13 cellular contexts compared by ENCODE assay signal in the genomic region with DNA sequence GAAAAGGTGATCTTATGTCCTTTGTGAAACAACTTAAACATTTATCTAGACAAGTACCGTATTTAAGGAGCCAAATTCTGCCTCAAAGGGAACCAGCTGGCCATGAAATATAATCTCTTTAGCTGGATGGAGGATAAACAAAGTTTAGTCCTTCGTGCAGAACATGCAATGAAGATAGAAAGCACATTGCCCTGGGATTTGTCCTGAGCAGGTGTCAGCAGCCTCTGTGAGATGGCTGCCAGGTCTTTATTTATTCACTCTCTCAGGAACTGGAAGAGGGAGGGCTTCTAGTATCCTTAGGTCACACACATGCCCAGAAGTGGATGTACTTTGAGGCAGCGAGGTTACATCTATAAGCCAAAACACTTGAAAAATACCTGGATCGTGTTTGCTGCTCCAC. TPM values are rescaled to one million over a fixed set of nuclear protein-coding genes. Genes with fewer than 3 reads are reported as not detected.
DNase-seq lines count a peak whose midpoint lies in the region; ATAC-seq and TF ChIP-seq lines count a peak whose summit lies in the region.
"Had no signal": no experiment of that assay in that cellular context is flagged by ENCODE, and none has a peak within 500 bp of the region (broad histone marks: within the 10 kb centered on the region; RNA-seq: fewer than 3 reads in every experiment).

No MANE protein-coding gene starts in this region.

- no peaks in the 10 kb centered on the region for H3K27me3 ChIP-seq in left lung
- H3K27me3 ChIP-seq: SJSA1 had no signal

- peak; percentile 94 for ATAC-seq in left lung
- ATAC-seq in GM19328 (IDR thresholded peaks at IDR 0.05; ENCODE audit: unreplicated experiment): no peak
- ATAC-seq: activated naive CD8-positive, alpha-beta T cell treated with anti-CD3 and anti-CD28 coated beads, Interleukin-2, amount 50 U/mL, for 24 hours; esophagus mucosa; stimulated activated naive B cell treated with anti-CD40 and anti-IgM and Interleukin-4, amounts not matched to agents 10 μg/mL and 1 μg/mL and 100 μg/mL, for 72 hours had no signal

- DNase-seq in DMS153 (lab: John Stamatoyannopoulos, UW) (peak; percentile 88), NCI-H1930 (lab: John Stamatoyannopoulos, UW) (peak; percentile 50 to 68), NCI-H82 (lab: John Stamatoyannopoulos, UW) (peak; percentile 95), left lung (no peak), NK-92 (lab: John Stamatoyannopoulos, UW; ENCODE audit: unreplicated experiment) (no peak)
- no peak for DNase-seq in activated effector memory CD4-positive, alpha-beta T cell treated with anti-CD3 and anti-CD28 coated beads, Interleukin-2, amount 50 U/mL, for 16 hours
- DNase-seq in stimulated activated CD4-positive, alpha-beta T cell treated with anti-CD3 and anti-CD28 coated beads, Interleukin-2, amount 100 ng/mL, for 24 hours: no peak
- DNase-seq: activated naive CD8-positive, alpha-beta T cell treated with anti-CD3 and anti-CD28 coated beads, Interleukin-2, amount 50 U/mL, for 24 hours; stimulated activated CD4-positive, alpha-beta T cell treated with anti-CD3 and anti-CD28 coated beads, Interleukin-4, amount 100 ng/mL, for 24 hours; stimulated activated naive B cell treated with anti-CD40 and anti-IgM and Interleukin-4, amounts not matched to agents 10 μg/mL and 1 μg/mL and 100 μg/mL, for 72 hours had no signal

- H3K27ac ChIP-seq in left lung: no peak overlapping the region
- H3K27ac ChIP-seq: SJSA1 had no signal

- H3K4me3 ChIP-seq in left lung: no peak overlapping the region
- H3K4me3 ChIP-seq: SJSA1 had no signal

- intact Hi-C loops in left lung (cut with DNase I): loop anchor here in 1 of 2 donors (10.0 kb wide), 1 partner anchor 1023 kb away; no protein-coding TSS in a partner anchor

- TF ChIP-seq CTCF in left lung (IDR thresholded peaks at IDR 0.05): no peak

- peaks cover 0 to 7% of the 10 kb centered on the region in 2 donors for H3K9me3 ChIP-seq in left lung
- H3K9me3 ChIP-seq: SJSA1 had no signal

- no peaks in the 10 kb centered on the region for H3K36me3 ChIP-seq in left lung
- H3K36me3 ChIP-seq: SJSA1 had no signal

- no peaks in the 10 kb centered on the region for H3K4me1 ChIP-seq in left lung
- H3K4me1 ChIP-seq: SJSA1 had no signal

RNA-seq across cellular contexts. Expression of a gene that starts 57.4 kb away (rescaled TPM):
- total RNA-seq in left lung: 10 to 100 TPM; 24.2 to 30.3 TPM

RNA-seq across cellular contexts. Expression of a gene that starts 57.6 kb away (rescaled TPM):
- total RNA-seq in left lung: 1,000 to 10,000 TPM in 1 of 2 donors, 100 to 1,000 TPM in 1; 859 to 3,050 TPM

Comparison
In these comparisons a context has a peak if more than half of its experiments do, and no peak if none do; other contexts are left out.
1. DNase-seq: peak in DMS153 (single experiment), NCI-H1930 (2 of 2) and NCI-H82 (single experiment); none in left lung (0 of 2), activated effector memory CD4-positive, alpha-beta T cell treated with anti-CD3 and anti-CD28 coated beads, Interleukin-2, amount 50 U/mL, for 16 hours (single experiment), stimulated activated CD4-positive, alpha-beta T cell treated with anti-CD3 and anti-CD28 coated beads, Interleukin-2, amount 100 ng/mL, for 24 hours (0 of 2) and NK-92 (single experiment).